Comparison of ENCODE assay signal across 10 cellular contexts in genomic region chr16:69073181-69073669, GRCh38. TPM values are rescaled to one million over a fixed set of nuclear protein-coding genes. Genes with fewer than 3 reads are reported as not detected.
DNase-seq lines count a peak whose midpoint lies in the region; ATAC-seq and TF ChIP-seq lines count a peak whose summit lies in the region.
"Had no signal": no experiment of that assay in that cellular context is flagged by ENCODE, and none has a peak within 500 bp of the region (broad histone marks: within the 10 kb centered on the region; RNA-seq: fewer than 3 reads in every experiment).

No MANE protein-coding gene starts in this region.

- H3K36me3 Mint-ChIP-seq in chondrocyte (ENCODE audit: low read depth): no peaks in the 10 kb centered on the region
- H3K36me3 Mint-ChIP-seq: activated naive CD8-positive, alpha-beta T cell treated with anti-CD3 and anti-CD28 coated beads for 36 hours had no signal

- H3K27ac ChIP-seq in IMR-90 (ENCODE audit: insufficient read depth, low read length): no peak overlapping the region
- peak overlapping the region; percentile 8 for H3K27ac ChIP-seq in lower lobe of right lung
- H3K27ac ChIP-seq: WERI-Rb-1 had no signal

- no peak overlapping the region for H3K9ac ChIP-seq in IMR-90 (ENCODE audit: low read depth, low read length)

- dilution Hi-C loops in IMR-90 (cut with HindIII; ENCODE audit: low sequenced_read_pairs, unreplicated experiment): no loop called here

- H3K36me3 ChIP-seq in IMR-90 (ENCODE audit: control insufficient read depth, insufficient read depth, low read length) (no peaks in the 10 kb centered on the region), lower lobe of right lung (no peaks in the 10 kb centered on the region)
- H3K36me3 ChIP-seq: WERI-Rb-1 had no signal

- in situ Hi-C loops in IMR-90 (cut with MboI; ENCODE audit: low sequenced_read_pairs): no loop called here

- no peaks in the 10 kb centered on the region for H4K20me1 ChIP-seq in IMR-90 (ENCODE audit: insufficient read depth, low read length)

- no peak overlapping the region for H3K56ac ChIP-seq in IMR-90 (ENCODE audit: extremely low read depth, insufficient read depth, low read length)

- ATAC-seq in IMR-90 (ENCODE audit: low read depth) (peak; percentile 90), lower lobe of right lung (peak; percentile 45 to 82)

- 29% methylated on average over 5 of the region's 8 CpGs; no CpG with 5 or more reads in 1 of the 2 experiments for WGBS in IMR-90 (ENCODE audit: extremely low coverage in 2 of 2, insufficient read length in 1 of 2), 2 experiments

- CTCF ChIA-PET in IMR-90 (lab: Yijun Ruan, JAX): interaction anchor here (0.6 to 1.2 kb wide), 4 partner anchors 8 to 621 kb away, joined by 3 read pairs; no protein-coding TSS in a partner anchor

- POLR2A ChIA-PET in IMR-90 (lab: Charles Lee; ENCODE audit: unreplicated experiment): no interaction called here

- peak overlapping the region; percentile 39 for H2AFZ ChIP-seq in IMR-90 (replicated peaks; ENCODE audit: low read length, poor library complexity)

- H3K9me3 Mint-ChIP-seq in chondrocyte (ENCODE audit: low read depth): no peaks in the 10 kb centered on the region
- H3K9me3 Mint-ChIP-seq: activated naive CD8-positive, alpha-beta T cell treated with anti-CD3 and anti-CD28 coated beads for 36 hours had no signal

- H2BK120ac ChIP-seq in IMR-90 (ENCODE audit: low read depth, low read length): peak overlapping the region; percentile 26

- H3K4me1 ChIP-seq in IMR-90 (ENCODE audit: control insufficient read depth, insufficient read depth, low read length) (peaks cover 5% of the 10 kb centered on the region), lower lobe of right lung (peaks cover 6% of the 10 kb centered on the region)

- H3K4ac ChIP-seq in IMR-90 (ENCODE audit: low read depth, low read length): peak overlapping the region; percentile 13; the same call in 1 of the 2 replicates

- no TSS peak for BruUV-seq in IMR-90 (replicated peaks; lab: Mats Ljungman, UMichigan)

- peak overlapping the region; percentile 25 for H2BK5ac ChIP-seq in IMR-90 (ENCODE audit: low read depth, low read length, poor library complexity, severe bottlenecking)

- no peaks in the 10 kb centered on the region for H3K9me3 ChIP-seq in IMR-90 (ENCODE audit: control insufficient read depth, insufficient read depth, low read length)
- H3K9me3 ChIP-seq in lower lobe of right lung: no peaks in the 10 kb centered on the region

- peak overlapping the region; percentile 76 for H2AK9ac ChIP-seq in IMR-90 (replicated peaks; ENCODE audit: low read depth, low read length, poor library complexity)

- H2BK20ac ChIP-seq in IMR-90 (ENCODE audit: low read depth, low read length): peak overlapping the region; percentile 11; the same call in 1 of the 2 replicates

- peak overlapping the region; percentile 21; the same call in 1 of the 2 replicates for H3K4me2 ChIP-seq in IMR-90 (ENCODE audit: low read depth, low read length)

- peak overlapping the region; percentile 49 for H3K27ac Mint-ChIP-seq in chondrocyte (ENCODE audit: unreplicated experiment)
- H3K27ac Mint-ChIP-seq: activated naive CD8-positive, alpha-beta T cell treated with anti-CD3 and anti-CD28 coated beads for 36 hours had no signal

- H3K4me3 Mint-ChIP-seq in chondrocyte (ENCODE audit: unreplicated experiment): no peak overlapping the region
- H3K4me3 Mint-ChIP-seq: activated naive CD8-positive, alpha-beta T cell treated with anti-CD3 and anti-CD28 coated beads for 36 hours had no signal

- H3K4me1 Mint-ChIP-seq in chondrocyte (ENCODE audit: low read depth): peaks cover 16% of the 10 kb centered on the region
- H3K4me1 Mint-ChIP-seq: activated naive CD8-positive, alpha-beta T cell treated with anti-CD3 and anti-CD28 coated beads for 36 hours had no signal

- no peak for TF ChIP-seq RAD21 in IMR-90 (IDR thresholded peaks at IDR 0.05; ENCODE audit: low read length)

- H4K91ac ChIP-seq in IMR-90 (ENCODE audit: insufficient read depth, low read depth, low read length): no peak overlapping the region

- H3K18ac ChIP-seq in IMR-90 (ENCODE audit: low read depth, low read length): peak overlapping the region; percentile 13; the same call in 1 of the 2 replicates

- no peaks in the 10 kb centered on the region; a peak in 2 of 4 replicates for H3K79me1 ChIP-seq in IMR-90 (ENCODE audit: low read depth in 1 of 2, low read length in 2 of 2)

- H3K23ac ChIP-seq in IMR-90 (ENCODE audit: low read depth, low read length): no peak overlapping the region

- no peak for TF ChIP-seq POLR2A in IMR-90 (IDR thresholded peaks at IDR 0.05; ENCODE audit: low read depth, low read length)

- TF ChIP-seq CTCF in IMR-90 (conservative IDR thresholded peaks at IDR 0.05; ENCODE audit: low read depth, low read length): no peak
- TF ChIP-seq CTCF in chondrocyte (IDR thresholded peaks at IDR 0.05): no peak
- no peak for TF ChIP-seq CTCF in lower lobe of right lung (IDR thresholded peaks at IDR 0.05)

- intact Hi-C loops in IMR-90 (cut with micrococcal nuclease) (no loop called here), lower lobe of right lung (cut with DNase I) (no loop called here)

- H3K9me1 ChIP-seq in IMR-90 (ENCODE audit: insufficient read depth, low read length): peaks cover 19% of the 10 kb centered on the region

- no peaks in the 10 kb centered on the region for H3K27me3 ChIP-seq in IMR-90 (ENCODE audit: control insufficient read depth, insufficient read depth, low read length)
- H3K27me3 ChIP-seq in lower lobe of right lung (ENCODE audit: low read depth): no peaks in the 10 kb centered on the region

- H3K27me3 Mint-ChIP-seq in chondrocyte (ENCODE audit: low read depth): no peaks in the 10 kb centered on the region
- H3K27me3 Mint-ChIP-seq: activated naive CD8-positive, alpha-beta T cell treated with anti-CD3 and anti-CD28 coated beads for 36 hours had no signal

- DNase-seq in AG20443 (ENCODE audit: low spot score): peak; percentile 83
- DNase-seq in IMR-90: peak; percentile 92
- DNase-seq in chondrocyte (ENCODE audit: low spot score): no peak
- DNase-seq in lower lobe of right lung: no peak
- no peak for DNase-seq in NCI-H82 (lab: John Stamatoyannopoulos, UW)
- DNase-seq in globus pallidus (ENCODE audit: low spot score): no peak
- DNase-seq in NCI-H2107 treated with DMSO at 0.1 percent for 48 hours (lab: John Stamatoyannopoulos, UW; ENCODE audit: unreplicated experiment): no peak
- no peak for DNase-seq in NCI-H2196 treated with DMSO at 0.1 percent for 48 hours (lab: John Stamatoyannopoulos, UW; ENCODE audit: unreplicated experiment)
- DNase-seq: activated naive CD8-positive, alpha-beta T cell treated with anti-CD3 and anti-CD28 coated beads for 36 hours; WERI-Rb-1 had no signal

- H4K8ac ChIP-seq in IMR-90 (ENCODE audit: low read depth in 2 of 2, low read length in 2 of 2): peak overlapping the region in 1 of 2 experiments; percentile 10; a peak in 1 of 4 replicates

- peak overlapping the region; percentile 16; the same call in 1 of the 3 replicates for H2BK15ac ChIP-seq in IMR-90 (ENCODE audit: low read depth, low read length)

- no peak overlapping the region for H3K4me3 ChIP-seq in IMR-90 (ENCODE audit: insufficient read depth, low read depth, low read length)
- no peak overlapping the region for H3K4me3 ChIP-seq in lower lobe of right lung

- H4K5ac ChIP-seq in IMR-90 (ENCODE audit: low read depth, low read length): no peak overlapping the region

- H2AK5ac ChIP-seq in IMR-90 (ENCODE audit: low read depth, low read length): no peak overlapping the region

- H3K14ac ChIP-seq in IMR-90 (replicated peaks; ENCODE audit: low read depth, low read length): no peak overlapping the region

TF ChIP-seq in IMR-90, 13 proteins besides CTCF, POLR2A, EP300 and RAD21:
- no peak for TF ChIP-seq MAZ (IDR thresholded peaks at IDR 0.05; ENCODE audit: borderline replicate concordance, low read depth, low read length)
- peak; percentile 88 for TF ChIP-seq FOS (IDR thresholded peaks at IDR 0.05; ENCODE audit: low read depth, low read length)
- peak; percentile 32; the same call in 1 of the 2 replicates for TF ChIP-seq MXI1 (IDR thresholded peaks at IDR 0.05; ENCODE audit: borderline replicate concordance, low read depth, low read length)
- peak; percentile 96 for TF ChIP-seq CEBPB (IDR thresholded peaks at IDR 0.05; ENCODE audit: low read depth, low read length)
- peak; percentile 38; the same call in 1 of the 2 replicates for TF ChIP-seq BHLHE40 (IDR thresholded peaks at IDR 0.05; ENCODE audit: low read depth, low read length)

RNA-seq across cellular contexts. Expression of gene HAS3, which starts 32.2 kb away (rescaled TPM):
- total RNA-seq in IMR-90 (2012; rRNA removed) (0.28 and 0.36 TPM in 2 replicates), chondrocyte (0.92 to 1.5 TPM (median 1.4 TPM) in 3 replicates), lower lobe of right lung (12.6 TPM)
- polyA plus RNA-seq in IMR-90 (2012; rRNA removed): 0.73 and 0.97 TPM in 2 replicates
- 0.37 and 0.90 TPM in 2 replicates for polyA plus RNA-seq in IMR-90 (2012; cell fraction: cytosol; rRNA removed)
- polyA plus RNA-seq in IMR-90 (2012; cell fraction: nucleus; rRNA removed; ENCODE audit: low replicate concordance): 2.4 and 3.3 TPM in 2 replicates

RNA-seq across cellular contexts. Expression of gene CHTF8, which starts 59.2 kb away (rescaled TPM):
- total RNA-seq in IMR-90 (2012; rRNA removed) (40.8 and 47.1 TPM in 2 replicates), chondrocyte (77.1 to 83.2 TPM (median 83.1 TPM) in 3 replicates), lower lobe of right lung (126 TPM)
- 95.6 and 122 TPM in 2 replicates for polyA plus RNA-seq in IMR-90 (2012; rRNA removed)
- polyA plus RNA-seq in IMR-90 (2012; cell fraction: cytosol; rRNA removed): 40.0 and 73.4 TPM in 2 replicates
- 40.8 and 52.9 TPM in 2 replicates for polyA plus RNA-seq in IMR-90 (2012; cell fraction: nucleus; rRNA removed; ENCODE audit: low replicate concordance)

RNA-seq across cellular contexts. Expression of gene UTP4, which starts 59.2 kb away (rescaled TPM):
- total RNA-seq in IMR-90 (2012; rRNA removed): 30.0 and 32.1 TPM in 2 replicates
- polyA plus RNA-seq in IMR-90 (2012; rRNA removed): 60.3 and 61.8 TPM in 2 replicates
- 24.3 and 27.2 TPM in 2 replicates for polyA plus RNA-seq in IMR-90 (2012; cell fraction: cytosol; rRNA removed)
- polyA plus RNA-seq in IMR-90 (2012; cell fraction: nucleus; rRNA removed; ENCODE audit: low replicate concordance): 43.2 and 50.8 TPM in 2 replicates
- 37.2 to 46.0 TPM (median 41.7 TPM) in 3 replicates for total RNA-seq in chondrocyte
- 26.4 TPM for total RNA-seq in lower lobe of right lung

Comparison
In these comparisons a context has a peak if more than half of its experiments do, and no peak if none do; other contexts are left out.
1. DNase-seq: peak in AG20443 (single experiment) and IMR-90 (single experiment); none in chondrocyte (single experiment), lower lobe of right lung (single experiment), NCI-H82 (single experiment), globus pallidus (single experiment), NCI-H2107 treated with DMSO at 0.1 percent for 48 hours (single experiment) and NCI-H2196 treated with DMSO at 0.1 percent for 48 hours (single experiment).